11 cellular contexts compared by ENCODE assay signal in the genomic region with DNA sequence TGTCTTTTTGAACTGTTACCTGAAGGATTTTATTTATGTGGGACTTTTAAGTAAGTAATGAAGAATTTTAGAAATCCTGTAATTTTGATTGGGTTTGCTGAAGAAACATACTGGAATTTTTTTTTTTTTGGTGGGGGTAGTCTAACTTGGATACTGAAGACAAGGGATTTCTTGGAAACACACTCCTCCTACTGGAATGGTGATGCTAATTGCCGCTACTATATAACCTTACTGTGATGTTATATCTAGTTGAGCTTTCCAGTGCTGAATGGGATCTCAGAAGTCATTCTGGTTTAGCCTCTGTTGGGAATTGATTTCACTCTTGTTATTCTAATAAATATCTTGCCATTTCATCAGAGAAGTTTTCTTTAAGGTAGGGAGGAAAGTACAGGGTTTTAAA. TPM values are rescaled to one million over a fixed set of nuclear protein-coding genes. Genes with fewer than 3 reads are reported as not detected.
DNase-seq lines count a peak whose midpoint lies in the region; ATAC-seq and TF ChIP-seq lines count a peak whose summit lies in the region.
"Had no signal": no experiment of that assay in that cellular context is flagged by ENCODE, and none has a peak within 500 bp of the region (broad histone marks: within the 10 kb centered on the region; RNA-seq: fewer than 3 reads in every experiment).

No MANE protein-coding gene starts in this region.

- no TSS peak for BruUV-seq in Panc1 (replicated peaks; lab: Mats Ljungman, UMichigan)

- intact Hi-C loops in Panc1 (cut with micrococcal nuclease; ENCODE audit: unreplicated experiment) = loop anchor here (2.0 kb wide), 1 partner anchor 223 kb away; no protein-coding TSS in a partner anchor

- H3K27me3 ChIP-seq in Panc1 (ENCODE audit: control insufficient read depth, insufficient read depth, low read length) = no peaks in the 10 kb centered on the region
- H3K27me3 ChIP-seq: ascending aorta had no signal

- H3K4me3 ChIP-seq in GM08714 (ENCODE audit: low read length) (peak overlapping the region; percentile 22; the same call in 1 of the 2 replicates), Panc1 (ENCODE audit: low read depth in 2 of 2, low read length in 2 of 2) (no peak overlapping the region), epithelial cell of proximal tubule (ENCODE audit: low read depth, low read length) (no peak overlapping the region)
- H3K4me3 ChIP-seq: ascending aorta had no signal

- in situ Hi-C loops in Panc1 (cut with HindIII; ENCODE audit: low pct_unique_long_range_greater_than_20kb, low sequenced_read_pairs) = no loop called here

- H3K4me3 Mint-ChIP-seq in natural killer cell treated with Interleukin-12 subunit alpha and Interleukin-12 subunit beta and Interleukin-15 and Interleukin-18, amount 100 ng/mL, for 72 hours = no peak overlapping the region

- H3K27ac Mint-ChIP-seq in natural killer cell treated with Interleukin-12 subunit alpha and Interleukin-12 subunit beta and Interleukin-15 and Interleukin-18, amount 100 ng/mL, for 72 hours = peak overlapping the region; percentile 62 to 76

- TF ChIP-seq CTCF in Panc1 (IDR thresholded peaks at IDR 0.05) (peak; percentile 24; the same call in 1 of the 2 replicates), epithelial cell of proximal tubule (conservative IDR thresholded peaks at IDR 0.05; ENCODE audit: low read depth, low read length) (peak; percentile 58)

- TF ChIP-seq POLR2A in erythroblast (IDR thresholded peaks at IDR 0.05; ENCODE audit: low read length) = no peak

- POLR2A ChIA-PET in Panc1 (lab: Charles Lee) = no interaction called here

- H3K27me3 Mint-ChIP-seq in natural killer cell treated with Interleukin-12 subunit alpha and Interleukin-12 subunit beta and Interleukin-15 and Interleukin-18, amount 100 ng/mL, for 72 hours = no peaks in the 10 kb centered on the region

- peaks cover 51 to 66% of the 10 kb centered on the region in 2 donors for H3K4me1 Mint-ChIP-seq in natural killer cell treated with Interleukin-12 subunit alpha and Interleukin-12 subunit beta and Interleukin-15 and Interleukin-18, amount 100 ng/mL, for 72 hours (ENCODE audit: low read depth in 2 of 2)

- ATAC-seq in Panc1 (no peak), GM18520 (IDR thresholded peaks at IDR 0.05; ENCODE audit: unreplicated experiment) (no peak)
- no peak for ATAC-seq in natural killer cell treated with Interleukin-12 subunit alpha and Interleukin-12 subunit beta and Interleukin-15 and Interleukin-18, amount 100 ng/mL, for 72 hours

- peaks cover 38% of the 10 kb centered on the region for H3K4me1 ChIP-seq in Panc1 (ENCODE audit: control insufficient read depth, insufficient read depth, low read length)

- H3K9me3 ChIP-seq in Panc1 (ENCODE audit: control insufficient read depth, insufficient read depth, low read depth, low read length) = no peaks in the 10 kb centered on the region
- H3K9me3 ChIP-seq: ascending aorta had no signal

- no peaks in the 10 kb centered on the region for H3K9me3 Mint-ChIP-seq in natural killer cell treated with Interleukin-12 subunit alpha and Interleukin-12 subunit beta and Interleukin-15 and Interleukin-18, amount 100 ng/mL, for 72 hours

- H3K27ac ChIP-seq in Panc1 (ENCODE audit: low read length) (no peak overlapping the region), substantia nigra (ENCODE audit: low read depth, low read length, poor library complexity, severe bottlenecking) (no peak overlapping the region)
- H3K27ac ChIP-seq: ascending aorta had no signal

- no peaks in the 10 kb centered on the region for H3K36me3 Mint-ChIP-seq in natural killer cell treated with Interleukin-12 subunit alpha and Interleukin-12 subunit beta and Interleukin-15 and Interleukin-18, amount 100 ng/mL, for 72 hours

- H3K36me3 ChIP-seq in Panc1 (ENCODE audit: control insufficient read depth, insufficient read depth, low read length) = no peaks in the 10 kb centered on the region
- H3K36me3 ChIP-seq: ascending aorta had no signal

- CTCF ChIA-PET in Panc1 (lab: Charles Lee) = interaction anchor here (1.3 kb wide), 1 partner anchor 222 kb away, joined by 6 read pairs; no protein-coding TSS in a partner anchor

- DNase-seq in Panc1 (ENCODE audit: low read depth, low spot score) (no peak), epithelial cell of proximal tubule (ENCODE audit: low read depth) (no peak), erythroblast (lab: John Stamatoyannopoulos, UW) (no peak), OCI-M2 (lab: John Stamatoyannopoulos, UW; ENCODE audit: unreplicated experiment) (no peak), substantia nigra (lab: John Stamatoyannopoulos, UW) (no peak)
- no peak for DNase-seq in natural killer cell treated with Interleukin-12 subunit alpha and Interleukin-12 subunit beta and Interleukin-15 and Interleukin-18, amount 100 ng/mL, for 72 hours (ENCODE audit: low spot score)
- DNase-seq: activated CD4-positive, alpha-beta T cell treated with anti-CD3 and anti-CD28 coated beads, Interleukin-2, amount 50 U/mL, for 4 hours; KBM-7 had no signal

RNA-seq across cellular contexts. Expression of a gene that starts 8.4 kb away (rescaled TPM):
- total RNA-seq in Panc1 (2021; ENCODE audit: unreplicated experiment) (44.3 TPM), epithelial cell of proximal tubule (31.1 and 31.2 TPM in 2 replicates)
- 19.5 TPM for polyA plus RNA-seq in Panc1 (2012; ENCODE audit: insufficient read length)
- 10 to 100 TPM; 32.7 to 37.6 TPM for total RNA-seq in natural killer cell treated with Interleukin-12 subunit alpha and Interleukin-12 subunit beta and Interleukin-15 and Interleukin-18, amount 100 ng/mL, for 72 hours
